21 cellular contexts compared by ENCODE assay signal in the genomic region with DNA sequence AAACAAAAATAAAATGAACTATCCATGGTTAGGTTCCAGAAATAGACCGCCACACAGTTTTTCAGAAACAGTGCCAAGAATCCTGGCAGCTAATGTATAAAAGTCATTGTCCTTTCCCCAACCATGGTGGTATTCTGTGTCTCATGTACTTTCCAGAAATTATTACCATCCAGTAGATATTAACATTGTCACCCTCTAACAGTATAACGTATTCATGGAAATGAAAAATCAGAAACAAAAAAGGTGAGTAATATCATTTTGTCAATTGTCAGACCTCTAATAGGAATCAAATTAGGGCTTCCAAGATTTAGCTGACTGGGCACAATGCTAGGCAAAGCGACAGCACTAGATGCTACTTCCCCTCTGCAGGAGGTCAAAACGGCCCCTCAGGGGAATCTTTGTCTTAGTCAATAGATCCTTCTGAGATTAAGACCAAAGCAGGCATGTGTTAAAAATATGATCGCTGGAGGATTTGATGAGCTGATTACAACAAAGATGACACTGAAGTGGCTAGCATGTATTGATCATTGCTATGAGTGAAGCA. TPM values are rescaled to one million over a fixed set of nuclear protein-coding genes. Genes with fewer than 3 reads are reported as not detected.
A peak's percentile ranks its signal among the peaks of the same experiment; 100 is the strongest.
DNase-seq lines count a peak whose midpoint lies in the region; ATAC-seq and TF ChIP-seq lines count a peak whose summit lies in the region.
"Had no signal": no experiment of that assay in that cellular context is flagged by ENCODE, and none has a peak within 500 bp of the region (broad histone marks: within the 10 kb centered on the region; RNA-seq: fewer than 3 reads in every experiment).

No MANE protein-coding gene starts in this region.

- TF ChIP-seq EP300 in upper lobe of left lung (IDR thresholded peaks at IDR 0.05), result no peak

- no peak for TF ChIP-seq CTCF in hepatocyte (IDR thresholded peaks at IDR 0.05; ENCODE audit: poor library complexity)
- no peak for TF ChIP-seq CTCF in upper lobe of left lung (IDR thresholded peaks at IDR 0.05)

- H3K4me1 ChIP-seq in Karpas-422 (ENCODE audit: low read length), result peaks cover 85% of the 10 kb centered on the region
- H3K4me1 ChIP-seq in hepatocyte (ENCODE audit: insufficient read depth), result peaks cover 6% of the 10 kb centered on the region
- H3K4me1 ChIP-seq in upper lobe of left lung, result no peaks in the 10 kb centered on the region

- H3K9me2 ChIP-seq in Karpas-422 (replicated peaks; ENCODE audit: insufficient read depth, low read length) (no peaks in the 10 kb centered on the region), hepatocyte (replicated peaks; ENCODE audit: insufficient read depth) (no peaks in the 10 kb centered on the region)

- H3K27me3 ChIP-seq in Karpas-422 (ENCODE audit: low read length), result no peaks in the 10 kb centered on the region
- no peaks in the 10 kb centered on the region for H3K27me3 ChIP-seq in hepatocyte
- no peaks in the 10 kb centered on the region for H3K27me3 ChIP-seq in upper lobe of left lung
- H3K27me3 ChIP-seq: BLaER1 treated with 17β-estradiol and CSF1 and Interleukin-3, amounts not matched to agents 10 nM and 100 nM had no signal

- peak overlapping the region; percentile 55 for H3K9ac ChIP-seq in Karpas-422 (ENCODE audit: low read length)
- H3K9ac ChIP-seq: BLaER1 treated with 17β-estradiol and CSF1 and Interleukin-3, amounts not matched to agents 10 nM and 100 nM; GM23248 had no signal

- H4K20me1 ChIP-seq in Karpas-422 (ENCODE audit: insufficient read depth, low read depth, low read length) (no peaks in the 10 kb centered on the region), hepatocyte (ENCODE audit: insufficient read depth, poor library complexity, severe bottlenecking) (no peaks in the 10 kb centered on the region)
- H4K20me1 ChIP-seq: BLaER1 treated with 17β-estradiol and CSF1 and Interleukin-3, amounts not matched to agents 10 nM and 100 nM had no signal

- peak overlapping the region; percentile 68 for H3K4me2 ChIP-seq in Karpas-422 (ENCODE audit: low read depth, low read length, poor library complexity, severe bottlenecking)
- H3K4me2 ChIP-seq in hepatocyte, result no peak overlapping the region

- H2AFZ ChIP-seq in Karpas-422 (ENCODE audit: low read length) (no peak overlapping the region), hepatocyte (no peak overlapping the region)
- H2AFZ ChIP-seq: GM23248 had no signal

- H3K79me2 ChIP-seq in Karpas-422 (ENCODE audit: low read length), result no peaks in the 10 kb centered on the region
- H3K79me2 ChIP-seq in hepatocyte, result no peaks in the 10 kb centered on the region

- H3K27ac ChIP-seq in Karpas-422 (ENCODE audit: low read length) (peak overlapping the region; percentile 94), hepatocyte (peak overlapping the region; percentile 28), substantia nigra (ENCODE audit: low read depth, low read length, poor library complexity, severe bottlenecking) (peak overlapping the region; percentile 22), upper lobe of left lung (no peak overlapping the region)
- H3K27ac ChIP-seq: BLaER1 treated with 17β-estradiol and CSF1 and Interleukin-3, amounts not matched to agents 10 nM and 100 nM; GM23248 had no signal

- H3K36me3 ChIP-seq in Karpas-422 (ENCODE audit: insufficient read depth, low read length) (no peaks in the 10 kb centered on the region), hepatocyte (replicated peaks; ENCODE audit: insufficient read depth, low read depth) (no peaks in the 10 kb centered on the region), upper lobe of left lung (no peaks in the 10 kb centered on the region)
- H3K36me3 ChIP-seq: BLaER1 treated with 17β-estradiol and CSF1 and Interleukin-3, amounts not matched to agents 10 nM and 100 nM; HAP-1 had no signal

- no peaks in the 10 kb centered on the region for H3K9me3 ChIP-seq in Karpas-422 (ENCODE audit: low read length)
- H3K9me3 ChIP-seq in hepatocyte (ENCODE audit: low read depth), result no peaks in the 10 kb centered on the region
- H3K9me3 ChIP-seq in upper lobe of left lung, result no peaks in the 10 kb centered on the region
- H3K9me3 ChIP-seq: BLaER1 treated with 17β-estradiol and CSF1 and Interleukin-3, amounts not matched to agents 10 nM and 100 nM; HAP-1 had no signal

- DNase-seq in Karpas-422 (peak; percentile 93), RPMI7951 (ENCODE audit: low read depth) (peak; percentile 20), hepatocyte (ENCODE audit: low spot score) (no peak), substantia nigra (lab: John Stamatoyannopoulos, UW) (peak in 1 of 49 donors; percentile 25), upper lobe of left lung (no peak), DMS79 (lab: John Stamatoyannopoulos, UW) (no peak)
- no peak for DNase-seq in stimulated activated CD4-positive, alpha-beta T cell treated with anti-CD3 and anti-CD28 coated beads, Interleukin-2, amount 100 ng/mL, for 24 hours
- DNase-seq: CD8-positive, alpha-beta T cell; DMS153; GM23248; MM.1S; NCI-H1092 treated with DMSO at 0.1 percent for 48 hours; NCI-H146; NCI-H2029; NCI-H2227 treated with DMSO at 0.1 percent for 48 hours; NCI-H510A; NCI-H748 treated with DMSO at 0.1 percent for 48 hours; OCI-M1; Right ventricle myocardium superior had no signal

- 63% methylated on average over 5 of the region's 5 CpGs for WGBS in hepatocyte (ENCODE audit: low lambda C conversion rate, missing lambda C conversion rate)
- 79 to 85% methylated on average over 5 of the region's 5 CpGs for WGBS in upper lobe of left lung, 2 donors

- H3K4me3 ChIP-seq in Karpas-422 (ENCODE audit: low read length) (peak overlapping the region; percentile 44), hepatocyte (no peak overlapping the region), upper lobe of left lung (no peak overlapping the region)
- H3K4me3 ChIP-seq: BLaER1 treated with 17β-estradiol and CSF1 and Interleukin-3, amounts not matched to agents 10 nM and 100 nM; GM23248; HAP-1 had no signal

- ATAC-seq in upper lobe of left lung (ENCODE audit: low FRiP score in 2 of 2), result no peak
- ATAC-seq: CD8-positive, alpha-beta T cell had no signal

- TF ChIP-seq POLR2A in upper lobe of left lung (IDR thresholded peaks at IDR 0.05), result no peak

RNA-seq across cellular contexts. Expression of a gene that starts 54.3 kb away (rescaled TPM):
- 31.7 and 36.4 TPM in 2 replicates for total RNA-seq in Karpas-422 (2014; rRNA removed; shearing (Covaris generic); ENCODE audit: low replicate concordance)
- total RNA-seq in RPMI7951 (2014; rRNA removed; shearing (Covaris generic)), result 4.0 and 5.3 TPM in 2 replicates
- 13.8 and 22.0 TPM in 2 replicates for total RNA-seq in hepatocyte
- 5.2 and 5.4 TPM in 2 replicates for polyA plus RNA-seq in hepatocyte
- 10 to 100 TPM; 18.2 to 62.9 (median 23.2) TPM for total RNA-seq in upper lobe of left lung

Comparison
In these comparisons a context has a peak if more than half of its experiments do, and no peak if none do; other contexts are left out.
1. DNase-seq: peak in Karpas-422 (single experiment) and RPMI7951 (single experiment); none in hepatocyte (single experiment), upper lobe of left lung (0 of 2), stimulated activated CD4-positive, alpha-beta T cell treated with anti-CD3 and anti-CD28 coated beads, Interleukin-2, amount 100 ng/mL, for 24 hours (0 of 2) and DMS79 (single experiment).
2. H3K27ac ChIP-seq: peak in Karpas-422 (single experiment), hepatocyte (single experiment) and substantia nigra (single experiment); none in upper lobe of left lung (0 of 4).